In the genomic region with DNA sequence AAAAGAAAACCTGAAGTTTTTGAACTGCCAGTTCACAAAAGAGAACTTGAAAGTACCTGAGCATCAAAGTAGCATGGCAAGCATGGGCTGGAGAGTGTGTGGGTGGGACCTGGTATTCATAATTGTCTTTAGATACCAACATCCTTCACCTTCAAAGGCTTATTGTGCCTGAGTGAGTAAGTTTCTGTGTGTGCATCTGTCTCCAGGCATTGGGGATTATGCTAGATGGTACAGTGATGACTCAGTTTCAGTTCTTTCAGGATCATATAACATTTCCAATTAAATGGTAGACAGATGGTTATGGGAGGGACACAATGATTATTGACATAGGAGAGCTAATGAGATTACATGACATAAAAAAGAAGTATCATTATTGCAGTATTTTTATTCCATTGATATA, we compare ENCODE assay signal across 8 cellular contexts.
A peak's percentile ranks its signal among the peaks of the same experiment; 100 is the strongest.
DNase-seq lines count a peak whose midpoint lies in the region; TF ChIP-seq lines count a peak whose summit lies in the region.

No MANE protein-coding gene starts in this region.

- H3K4me1 Mint-ChIP-seq in MCF 10A (ENCODE audit: insufficient read depth, unreplicated experiment), result peaks cover 12% of the 10 kb centered on the region

- no peak overlapping the region for H3K4me3 Mint-ChIP-seq in MCF 10A (ENCODE audit: unreplicated experiment)

- H3K9me3 Mint-ChIP-seq in MCF 10A (ENCODE audit: unreplicated experiment), result no peaks in the 10 kb centered on the region

- no peaks in the 10 kb centered on the region for H3K9me3 ChIP-seq in breast epithelium

- POLR2A ChIA-PET in MCF 10A (lab: Yijun Ruan, JAX), result interaction anchor here (0.6 to 1.4 kb wide), 2 partner anchors 11 to 330 kb away, joined by 3 to 5 read pairs; no protein-coding TSS in a partner anchor

- H3K27ac Mint-ChIP-seq in MCF 10A (ENCODE audit: low read depth, unreplicated experiment), result no peak overlapping the region

- no peaks in the 10 kb centered on the region for H3K27me3 ChIP-seq in breast epithelium

- H3K36me3 ChIP-seq in breast epithelium, result peaks cover 4% of the 10 kb centered on the region

- TF ChIP-seq CTCF in MCF 10A (IDR thresholded peaks at IDR 0.05; ENCODE audit: unreplicated experiment) (no peak), breast epithelium (IDR thresholded peaks at IDR 0.05) (no peak)

- no peaks in the 10 kb centered on the region for H3K4me1 ChIP-seq in breast epithelium

- H3K27me3 Mint-ChIP-seq in MCF 10A (ENCODE audit: insufficient read depth, unreplicated experiment), result no peaks in the 10 kb centered on the region

- no TSS peak for BruUV-seq in MCF 10A (replicated peaks; lab: Mats Ljungman, UMichigan)

- peaks cover 8% of the 10 kb centered on the region for H3K36me3 Mint-ChIP-seq in MCF 10A (ENCODE audit: insufficient read depth, unreplicated experiment)

- CTCF ChIA-PET in MCF 10A (lab: Yijun Ruan, JAX), result no interaction called here

- TF ChIP-seq POLR2A in breast epithelium (IDR thresholded peaks at IDR 0.05), result no peak

- DNase-seq in MCF 10A (ENCODE audit: unreplicated experiment) (peak; percentile 44), breast epithelium (ENCODE audit: low spot score in 2 of 2) (no peak), SW480 (ENCODE audit: low spot score) (peak; percentile 80), glomerular visceral epithelial cell (ENCODE audit: extremely low spot score) (peak; percentile 22), NAMALWA (ENCODE audit: low spot score) (no peak), epidermal melanocyte (ENCODE audit: insufficient read length, low spot score) (no peak), GDM1 (lab: John Stamatoyannopoulos, UW) (no peak), posterior vena cava (ENCODE audit: low spot score) (no peak)

- H3K4me3 ChIP-seq in breast epithelium, result no peak overlapping the region

- intact Hi-C loops in MCF 10A (cut with micrococcal nuclease) (no loop called here), breast epithelium (cut with DNase I; ENCODE audit: low total_unique reads) (no loop called here), posterior vena cava (cut with DNase I) (no loop called here)

- no peak overlapping the region for H3K27ac ChIP-seq in breast epithelium

Comparison
In these comparisons a context has a peak if more than half of its experiments do, and no peak if none do; other contexts are left out.
1. DNase-seq: peak in MCF 10A (single experiment), SW480 (single experiment) and glomerular visceral epithelial cell (single experiment); none in breast epithelium (0 of 2), NAMALWA (single experiment), epidermal melanocyte (single experiment), GDM1 (single experiment) and posterior vena cava (single experiment).